Comparison of ENCODE assay signal across 12 cellular contexts in the genomic region with DNA sequence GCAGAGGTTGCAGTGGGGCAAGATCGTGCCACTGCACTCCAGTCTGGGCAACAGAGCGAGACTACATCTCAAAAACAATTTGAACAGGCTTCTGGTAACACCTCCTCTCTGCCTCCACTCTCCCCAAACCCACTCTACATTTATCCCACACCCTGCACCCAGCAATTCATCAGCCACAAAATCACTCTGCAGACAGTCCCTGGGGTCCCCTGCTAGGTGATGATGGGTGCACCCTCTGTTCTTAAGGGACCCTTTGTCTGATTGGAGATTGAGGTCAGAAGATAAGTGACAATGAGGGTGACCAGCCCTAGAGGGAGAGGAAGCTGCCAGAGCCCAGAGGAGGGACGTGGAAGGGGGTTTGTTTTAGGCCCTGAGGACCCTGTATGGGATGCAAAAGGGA. TPM values are rescaled to one million over a fixed set of nuclear protein-coding genes. Genes with fewer than 3 reads are reported as not detected.
DNase-seq lines count a peak whose midpoint lies in the region; ATAC-seq and TF ChIP-seq lines count a peak whose summit lies in the region.
"Had no signal": no experiment of that assay in that cellular context is flagged by ENCODE, and none has a peak within 500 bp of the region (broad histone marks: within the 10 kb centered on the region; RNA-seq: fewer than 3 reads in every experiment).

No MANE protein-coding gene starts in this region.

- no peak overlapping the region for H3K27ac ChIP-seq in muscle layer of colon (ENCODE audit: low read depth, low read length)

- peaks cover 81% of the 10 kb centered on the region for H3K4me1 Mint-ChIP-seq in stimulated activated naive CD8-positive, alpha-beta T cell treated with anti-CD3 and anti-CD28 coated beads, Interleukin-15, Interleukin-2, amounts not matched to agents 100 ng/mL and 50 ng/mL, for 24 hours (ENCODE audit: low read depth)

- H3K36me3 ChIP-seq in muscle layer of colon (ENCODE audit: insufficient read depth, low read length), result peaks cover 15% of the 10 kb centered on the region

- peaks cover 25% of the 10 kb centered on the region for H3K36me3 Mint-ChIP-seq in stimulated activated naive CD8-positive, alpha-beta T cell treated with anti-CD3 and anti-CD28 coated beads, Interleukin-15, Interleukin-2, amounts not matched to agents 100 ng/mL and 50 ng/mL, for 24 hours (ENCODE audit: low read depth)

- peak overlapping the region; percentile 82 for H3K4me3 Mint-ChIP-seq in stimulated activated naive CD8-positive, alpha-beta T cell treated with anti-CD3 and anti-CD28 coated beads, Interleukin-15, Interleukin-2, amounts not matched to agents 100 ng/mL and 50 ng/mL, for 24 hours

- no peak for DNase-seq in stimulated activated naive CD8-positive, alpha-beta T cell treated with anti-CD3 and anti-CD28 coated beads, Interleukin-15, Interleukin-2, amounts not matched to agents 100 U/mL and 50 U/mL, for 24 hours
- DNase-seq in astrocyte of the cerebellum (ENCODE audit: low read depth) (no peak), left colon (no peak), NCI-H345 (lab: John Stamatoyannopoulos, UW) (no peak), NCI-H2227 treated with DMSO at 0.1 percent for 48 hours (lab: John Stamatoyannopoulos, UW) (no peak)
- DNase-seq: cerebellar nuclear complex, DMS79 treated with DMSO at 0.1 percent for 48 hours, kidney glomerular epithelial cell, NCI-H2081 treated with DMSO at 0.1 percent for 48 hours had no signal

- H3K27me3 ChIP-seq in muscle layer of colon (ENCODE audit: control insufficient read depth in 1 of 2, insufficient read depth in 2 of 2, low read length in 2 of 2), result no peaks in the 10 kb centered on the region

- peaks cover 61% of the 10 kb centered on the region for H3K4me1 ChIP-seq in muscle layer of colon (ENCODE audit: insufficient read depth, low read length)

- in situ Hi-C loops in astrocyte of the cerebellum (cut with HindIII; ENCODE audit: low sequenced_read_pairs), result no loop called here

- no peak for ATAC-seq in stimulated activated naive CD8-positive, alpha-beta T cell treated with anti-CD3 and anti-CD28 coated beads, Interleukin-15, Interleukin-2, amounts not matched to agents 100 U/mL and 50 U/mL, for 24 hours
- no peak for ATAC-seq in left colon
- ATAC-seq in HG03280 (IDR thresholded peaks at IDR 0.05; ENCODE audit: unreplicated experiment), result no peak

- TF ChIP-seq CTCF in astrocyte of the cerebellum (IDR thresholded peaks at IDR 0.05; ENCODE audit: low read depth, low read length, missing control alignments), result no peak

- intact Hi-C loops in left colon (cut with DNase I, micrococcal nuclease), result no loop called here

- no peaks in the 10 kb centered on the region for H3K9me3 ChIP-seq in muscle layer of colon (ENCODE audit: low read length)

- H3K9me3 Mint-ChIP-seq in stimulated activated naive CD8-positive, alpha-beta T cell treated with anti-CD3 and anti-CD28 coated beads, Interleukin-15, Interleukin-2, amounts not matched to agents 100 ng/mL and 50 ng/mL, for 24 hours, result no peaks in the 10 kb centered on the region

- no peak overlapping the region for H3K9ac ChIP-seq in muscle layer of colon (ENCODE audit: low read length)

- peak overlapping the region; percentile 17 for H3K27ac Mint-ChIP-seq in stimulated activated naive CD8-positive, alpha-beta T cell treated with anti-CD3 and anti-CD28 coated beads, Interleukin-15, Interleukin-2, amounts not matched to agents 100 ng/mL and 50 ng/mL, for 24 hours

- H3K27me3 Mint-ChIP-seq in stimulated activated naive CD8-positive, alpha-beta T cell treated with anti-CD3 and anti-CD28 coated beads, Interleukin-15, Interleukin-2, amounts not matched to agents 100 ng/mL and 50 ng/mL, for 24 hours, result peaks cover 4% of the 10 kb centered on the region

- H3K4me3 ChIP-seq in astrocyte of the cerebellum (ENCODE audit: low read depth, low read length) (peak overlapping the region; percentile 76), muscle layer of colon (ENCODE audit: low read depth in 1 of 2, low read length in 2 of 2) (peak overlapping the region; percentile 4 to 18)

RNA-seq across cellular contexts. Expression of a gene that starts 2.2 kb away (rescaled TPM):
- total RNA-seq in left colon, result 100 to 1,000 TPM in 1 of 2 donors, 10 to 100 TPM in 1; 81.5 to 103 TPM

RNA-seq across cellular contexts. Expression of a gene that starts 27.0 kb away (rescaled TPM):
- total RNA-seq in left colon, result 10 to 100 TPM; 79.1 to 84.4 TPM

RNA-seq across cellular contexts. Expression of a gene that starts 51.8 kb away (rescaled TPM):
- under 1 TPM in 1 of 2 donors, not detected in 1; 0.45 TPM for total RNA-seq in left colon

RNA-seq across cellular contexts. Expression of a gene that starts 58.2 kb away (rescaled TPM):
- total RNA-seq in left colon, result 10 to 100 TPM; 21.4 to 21.7 TPM
